Comparison of ENCODE assay signal across 14 cellular contexts in the genomic region with DNA sequence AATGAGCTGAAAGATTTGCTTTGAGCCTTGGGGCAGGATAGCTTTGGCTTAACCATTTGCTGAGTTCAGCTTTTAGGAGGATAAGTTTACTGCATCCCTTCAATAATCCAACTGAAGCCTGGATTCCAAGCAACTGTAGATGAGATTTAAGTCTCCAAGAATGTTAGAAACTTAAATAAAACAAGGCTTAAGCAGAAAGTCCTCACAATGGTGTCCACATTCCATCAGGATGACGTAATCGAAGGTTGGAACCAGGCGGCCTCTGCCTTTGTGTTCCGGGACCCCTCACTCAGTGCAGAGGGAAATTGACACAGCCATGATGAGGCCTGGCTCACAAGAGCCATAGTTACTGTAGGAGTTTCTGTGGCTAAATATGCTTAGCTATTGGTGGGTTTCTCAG.
DNase-seq lines count a peak whose midpoint lies in the region; ATAC-seq, FAIRE-seq and TF ChIP-seq lines count a peak whose summit lies in the region.
"Had no signal": no experiment of that assay in that cellular context is flagged by ENCODE, and none has a peak within 500 bp of the region (broad histone marks: within the 10 kb centered on the region; RNA-seq: fewer than 3 reads in every experiment).

No MANE protein-coding gene starts in this region.

- no peak overlapping the region for H3K4me3 ChIP-seq in iPS-20b (ENCODE audit: low read length)
- no peak overlapping the region for H3K4me3 ChIP-seq in retinal pigment epithelial cell (ENCODE audit: low read length)
- H3K4me3 ChIP-seq: vagina had no signal

- peaks cover 11% of the 10 kb centered on the region; the same call in 1 of the 2 replicates for H3K4me1 ChIP-seq in iPS-20b (ENCODE audit: insufficient read depth, low read length)
- H3K4me1 ChIP-seq: vagina had no signal

- no peak for FAIRE-seq in HTR-8/SVneo (lab: Jason Lieb, UNC)

- DNase-seq in HTR-8/SVneo (ENCODE audit: insufficient read length, low spot score) (peak; percentile 37), amniotic stem cell (lab: John Stamatoyannopoulos, UW) (peak; percentile 11), retinal pigment epithelial cell (ENCODE audit: low read depth) (peak; percentile 99)
- no peak for DNase-seq in stimulated activated CD4-positive, alpha-beta T cell treated with anti-CD3 and anti-CD28 coated beads, Interleukin-4, amount 100 ng/mL, for 1 hour
- no peak for DNase-seq in stimulated activated naive CD8-positive, alpha-beta T cell treated with anti-CD3 and anti-CD28 coated beads, Interleukin-15, Interleukin-2, amounts not matched to agents 100 U/mL and 50 U/mL, for 24 hours
- DNase-seq: activated CD4-positive, alpha-beta T cell treated with anti-CD3 and anti-CD28 coated beads for 1 hour; CD8-positive, alpha-beta T cell; HFFc6; NCI-H345; stimulated activated CD4-positive, alpha-beta T cell treated with anti-CD3 and anti-CD28 coated beads, Interleukin-12 subunit alpha, Interleukin-12 subunit beta, amount 100 ng/mL, for 4 hours had no signal

- H3K9me3 ChIP-seq in iPS-20b (ENCODE audit: insufficient read depth, low read depth, low read length): no peaks in the 10 kb centered on the region
- H3K9me3 ChIP-seq: vagina had no signal

- H3K9ac ChIP-seq in iPS-20b (ENCODE audit: low read depth, low read length): peak overlapping the region; percentile 30; the same call in 1 of the 2 replicates

- ATAC-seq in stimulated activated naive CD8-positive, alpha-beta T cell treated with anti-CD3 and anti-CD28 coated beads, Interleukin-15, Interleukin-2, amounts not matched to agents 100 U/mL and 50 U/mL, for 24 hours: no peak
- no peak for ATAC-seq in HG03159 (IDR thresholded peaks at IDR 0.05; ENCODE audit: unreplicated experiment)
- no peak for ATAC-seq in esophagus mucosa

- no peaks in the 10 kb centered on the region for H3K36me3 ChIP-seq in iPS-20b (ENCODE audit: insufficient read depth, low read depth, low read length)
- H3K36me3 ChIP-seq: vagina had no signal

- no peak overlapping the region for H3K27ac ChIP-seq in iPS-20b (ENCODE audit: low read length)
- H3K27ac ChIP-seq: vagina had no signal

- no peak for TF ChIP-seq CTCF in retinal pigment epithelial cell (conservative IDR thresholded peaks at IDR 0.05; ENCODE audit: low read depth, low read length)

- no peaks in the 10 kb centered on the region for H3K27me3 ChIP-seq in iPS-20b (ENCODE audit: insufficient read depth, low read length)
- H3K27me3 ChIP-seq: vagina had no signal

Comparison
In these comparisons a context has a peak if more than half of its experiments do, and no peak if none do; other contexts are left out.
1. DNase-seq: peak in HTR-8/SVneo (single experiment), amniotic stem cell (single experiment) and retinal pigment epithelial cell (single experiment); none in stimulated activated CD4-positive, alpha-beta T cell treated with anti-CD3 and anti-CD28 coated beads, Interleukin-4, amount 100 ng/mL, for 1 hour (single experiment) and stimulated activated naive CD8-positive, alpha-beta T cell treated with anti-CD3 and anti-CD28 coated beads, Interleukin-15, Interleukin-2, amounts not matched to agents 100 U/mL and 50 U/mL, for 24 hours (single experiment).